ENCODE assay signal across 30 cellular contexts in the genomic region with DNA sequence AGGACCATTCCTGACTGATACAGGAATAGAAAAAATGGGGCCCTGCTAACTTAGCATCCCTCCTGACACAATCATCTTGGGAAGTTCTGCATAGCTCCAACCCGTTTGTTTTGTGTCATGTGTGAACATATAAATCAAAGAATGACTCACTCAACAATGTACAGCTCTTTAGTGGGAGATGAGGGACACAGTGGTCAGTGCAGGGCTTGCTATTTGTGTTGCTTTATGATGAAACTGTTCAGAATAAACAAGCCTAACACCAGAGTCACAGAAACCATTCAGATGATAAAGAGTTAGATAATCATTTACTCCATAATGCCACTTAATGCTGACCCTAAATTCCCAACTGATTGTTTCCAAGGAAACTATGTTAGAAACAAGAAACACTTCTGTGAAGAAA.
DNase-seq lines count a peak whose midpoint lies in the region; ATAC-seq and TF ChIP-seq lines count a peak whose summit lies in the region.
"Had no signal": no experiment of that assay in that cellular context is flagged by ENCODE, and none has a peak within 500 bp of the region (broad histone marks: within the 10 kb centered on the region; RNA-seq: fewer than 3 reads in every experiment).

No MANE protein-coding gene starts in this region.

- no peaks in the 10 kb centered on the region for H3K36me3 Mint-ChIP-seq in activated CD4-positive, alpha-beta T cell treated with anti-CD3 and anti-CD28 coated beads for 36 hours (ENCODE audit: low read depth)
- H3K36me3 Mint-ChIP-seq: memory B cell had no signal

- no peaks in the 10 kb centered on the region for H3K9me3 Mint-ChIP-seq in activated CD4-positive, alpha-beta T cell treated with anti-CD3 and anti-CD28 coated beads for 36 hours (ENCODE audit: low read depth)
- H3K9me3 Mint-ChIP-seq: dendritic cell treated with granulocyte-macrophage colony-stimulating factor and Interleukin-4, amounts not matched to agents 40 ng/mL and 50 ng/mL, for 4 days; memory B cell; T-helper 1 cell treated with Interleukin-12 subunit alpha and Interleukin-12 subunit beta and Interleukin-4 antibody, amounts not matched to agents 30 μg/mL and 1 μg/mL, for 36 hours had no signal

- no peaks in the 10 kb centered on the region for H3K27me3 Mint-ChIP-seq in activated CD4-positive, alpha-beta T cell treated with anti-CD3 and anti-CD28 coated beads for 36 hours
- H3K27me3 Mint-ChIP-seq: activated naive CD8-positive, alpha-beta T cell treated with anti-CD3 and anti-CD28 coated beads, Interleukin-2, amount 50 U/mL, for 24 hours; dendritic cell treated with granulocyte-macrophage colony-stimulating factor and Interleukin-4, amounts not matched to agents 40 ng/mL and 50 ng/mL, for 4 days had no signal

- DNase-seq in DMS53 treated with DMSO at 0.1 percent for 48 hours (lab: John Stamatoyannopoulos, UW; ENCODE audit: unreplicated experiment) (peak; percentile 11), NCI-H226 (peak; percentile 6), fibroblast of villous mesenchyme (ENCODE audit: low read depth) (peak; percentile 90), renal cortical epithelial cell (ENCODE audit: low read depth) (peak; percentile 92)
- DNase-seq in activated CD4-positive, alpha-beta T cell treated with anti-CD3 and anti-CD28 coated beads for 36 hours, result no peak
- no peak for DNase-seq in activated effector memory CD4-positive, alpha-beta T cell treated with anti-CD3 and anti-CD28 coated beads, Interleukin-2, amount 50 U/mL, for 16 hours
- DNase-seq: activated CD4-positive, alpha-beta T cell treated with anti-CD3 and anti-CD28 coated beads, Interleukin-2, amount 50 U/mL, for 4 hours; activated CD4-positive, CD25-positive, alpha-beta regulatory T cell; activated naive CD4-positive, alpha-beta T cell; activated naive CD8-positive, alpha-beta T cell treated with anti-CD3 and anti-CD28 coated beads, Interleukin-2, amount 50 U/mL, for 24 hours; activated T-cell treated with anti-CD3 and anti-CD28 coated beads, Interleukin-2, amount 50 U/mL, for 48 hours; C1 segment of cervical spinal cord; central memory CD4-positive, alpha-beta T cell; DMS79; gastrocnemius medialis; H7; hippocampal formation; left lung; NCI-H1092; NCI-H1694; NCI-H510A treated with DMSO at 0.1 percent for 48 hours; SK-N-SH; stimulated activated CD4-positive, alpha-beta T cell treated with anti-CD3 and anti-CD28 coated beads, Interleukin-1b, Interleukin-23, amount 100 ng/mL, for 48 hours; stimulated activated naive CD8-positive, alpha-beta T cell treated with anti-CD3 and anti-CD28 coated beads, Interleukin-15, Interleukin-2, amounts not matched to agents 100 U/mL and 50 U/mL, for 24 hours; upper lobe of right lung had no signal

- no peak for ATAC-seq in GM21360 (IDR thresholded peaks at IDR 0.05; ENCODE audit: unreplicated experiment)
- no peak for ATAC-seq in HG02623 (IDR thresholded peaks at IDR 0.05; ENCODE audit: unreplicated experiment)
- ATAC-seq in activated CD4-positive, alpha-beta T cell treated with anti-CD3 and anti-CD28 coated beads for 36 hours, result no peak
- ATAC-seq: activated naive CD8-positive, alpha-beta T cell treated with anti-CD3 and anti-CD28 coated beads, Interleukin-2, amount 50 U/mL, for 24 hours; gastrocnemius medialis; left lung; stimulated activated naive CD8-positive, alpha-beta T cell treated with anti-CD3 and anti-CD28 coated beads, Interleukin-15, Interleukin-2, amounts not matched to agents 100 U/mL and 50 U/mL, for 24 hours; upper lobe of right lung had no signal

- TF ChIP-seq CTCF in fibroblast of villous mesenchyme (IDR thresholded peaks at IDR 0.05; ENCODE audit: insufficient read depth, low read depth, low read length), result no peak

- H3K27ac Mint-ChIP-seq in activated CD4-positive, alpha-beta T cell treated with anti-CD3 and anti-CD28 coated beads for 36 hours, result no peak overlapping the region
- H3K27ac Mint-ChIP-seq: activated naive CD8-positive, alpha-beta T cell treated with anti-CD3 and anti-CD28 coated beads, Interleukin-2, amount 50 U/mL, for 24 hours; dendritic cell treated with granulocyte-macrophage colony-stimulating factor and Interleukin-4, amounts not matched to agents 40 ng/mL and 50 ng/mL, for 4 days; memory B cell; T-helper 1 cell treated with Interleukin-12 subunit alpha and Interleukin-12 subunit beta and Interleukin-4 antibody, amounts not matched to agents 30 μg/mL and 1 μg/mL, for 36 hours had no signal

- H3K4me3 ChIP-seq in fibroblast of villous mesenchyme (ENCODE audit: low read depth, low read length), result no peak overlapping the region
- H3K4me3 ChIP-seq: gastrocnemius medialis, left lung, upper lobe of right lung had no signal

- intact Hi-C loops in activated CD4-positive, alpha-beta T cell treated with anti-CD3 and anti-CD28 coated beads for 36 hours (cut with DNase I, micrococcal nuclease), result no loop called here

- CTCF ChIA-PET in activated CD4-positive, alpha-beta T cell treated with anti-CD3 and anti-CD28 coated beads for 36 hours (lab: Charles Lee), result interaction anchor here (0.5 kb wide), 1 partner anchor 9 kb away, joined by 4 read pairs; no protein-coding TSS in a partner anchor

- H3K4me3 Mint-ChIP-seq in activated CD4-positive, alpha-beta T cell treated with anti-CD3 and anti-CD28 coated beads for 36 hours, result no peak overlapping the region
- H3K4me3 Mint-ChIP-seq: activated naive CD8-positive, alpha-beta T cell treated with anti-CD3 and anti-CD28 coated beads, Interleukin-2, amount 50 U/mL, for 24 hours; dendritic cell treated with granulocyte-macrophage colony-stimulating factor and Interleukin-4, amounts not matched to agents 40 ng/mL and 50 ng/mL, for 4 days; memory B cell; T-helper 1 cell treated with Interleukin-12 subunit alpha and Interleukin-12 subunit beta and Interleukin-4 antibody, amounts not matched to agents 30 μg/mL and 1 μg/mL, for 36 hours had no signal

- H3K4me1 Mint-ChIP-seq in activated CD4-positive, alpha-beta T cell treated with anti-CD3 and anti-CD28 coated beads for 36 hours, result no peaks in the 10 kb centered on the region
- H3K4me1 Mint-ChIP-seq: activated naive CD8-positive, alpha-beta T cell treated with anti-CD3 and anti-CD28 coated beads, Interleukin-2, amount 50 U/mL, for 24 hours; memory B cell had no signal

- POLR2A ChIA-PET in activated CD4-positive, alpha-beta T cell treated with anti-CD3 and anti-CD28 coated beads for 36 hours (lab: Charles Lee), result no interaction called here

Comparison
In these comparisons a context has a peak if more than half of its experiments do, and no peak if none do; other contexts are left out.
1. DNase-seq: peak in DMS53 treated with DMSO at 0.1 percent for 48 hours (single experiment), NCI-H226 (single experiment), fibroblast of villous mesenchyme (single experiment) and renal cortical epithelial cell (single experiment); none in activated CD4-positive, alpha-beta T cell treated with anti-CD3 and anti-CD28 coated beads for 36 hours (single experiment) and activated effector memory CD4-positive, alpha-beta T cell treated with anti-CD3 and anti-CD28 coated beads, Interleukin-2, amount 50 U/mL, for 16 hours (single experiment).